Comparison of ENCODE assay signal across 26 cellular contexts in the genomic region with DNA sequence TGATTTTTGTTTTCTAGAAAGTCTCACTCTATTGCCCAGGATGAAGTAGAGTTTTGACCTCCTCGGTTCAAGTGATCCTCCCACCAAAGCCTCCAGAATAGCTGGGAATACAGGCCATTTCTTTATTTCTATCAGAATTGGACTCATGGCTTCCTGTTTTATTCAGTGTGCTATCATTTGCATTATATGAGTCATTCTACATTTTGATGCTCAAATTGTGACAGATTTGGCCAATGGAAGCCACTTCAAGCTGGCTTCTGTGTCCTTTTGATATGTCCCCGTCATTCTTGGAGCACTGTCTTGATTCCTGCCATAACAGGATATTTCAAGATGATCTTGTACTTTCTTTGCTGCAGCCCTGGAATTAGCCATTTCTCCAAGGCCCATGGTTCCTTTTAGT.
"Had no signal": no experiment of that assay in that cellular context is flagged by ENCODE, and none has a peak within 500 bp of the region (broad histone marks: within the 10 kb centered on the region; RNA-seq: fewer than 3 reads in every experiment).

No MANE protein-coding gene starts in this region.

- H3K36me3 ChIP-seq: thoracic aorta had no signal

- H3K27me3 Mint-ChIP-seq: activated naive CD8-positive, alpha-beta T cell treated with anti-CD3 and anti-CD28 coated beads, Interleukin-2, amount 10 ng/mL, durations not matched to agents 7 days and 5 days; brain; effector memory CD8-positive, alpha-beta T cell; progenitor cell of endocrine pancreas; stimulated activated naive CD8-positive, alpha-beta T cell treated with anti-CD3 and anti-CD28 coated beads, Interleukin-15, Interleukin-2, amounts not matched to agents 100 ng/mL and 50 ng/mL, for 24 hours had no signal

- H3K27me3 ChIP-seq: ascending aorta, gastroesophageal sphincter had no signal

- DNase-seq: activated CD4-positive, alpha-beta T cell treated with anti-CD3 and anti-CD28 coated beads for 4 hours; activated CD4-positive, alpha-beta T cell treated with anti-CD3 and anti-CD28 coated beads, Interleukin-2, amount 50 U/mL, for 48 hours; activated CD4-positive, CD25-positive, alpha-beta regulatory T cell; activated CD8-positive, alpha-beta memory T cell treated with anti-CD3 and anti-CD28 coated beads for 24 hours; activated effector memory CD4-positive, alpha-beta T cell treated with Interleukin-2 at 50 U/mL for 16 hours; activated naive CD4-positive, alpha-beta T cell treated with anti-CD3 and anti-CD28 coated beads for 36 hours; activated naive CD8-positive, alpha-beta T cell treated with anti-CD3 and anti-CD28 coated beads, Interleukin-2, amount 10 ng/mL, durations not matched to agents 7 days and 5 days; cortex of kidney; effector memory CD8-positive, alpha-beta T cell; hippocampal formation; kidney; left colon; mammary epithelial cell; stimulated activated CD4-positive, alpha-beta T cell treated with anti-CD3 and anti-CD28 coated beads, Interleukin-12 subunit alpha, Interleukin-12 subunit beta, amount 100 ng/mL, for 4 hours; stimulated activated CD4-positive, alpha-beta T cell treated with anti-CD3 and anti-CD28 coated beads, Interleukin-4, amount 100 ng/mL, for 1 hour; T1000; trophoblast cell had no signal

- H3K9me3 Mint-ChIP-seq: activated naive CD4-positive, alpha-beta T cell treated with anti-CD3 and anti-CD28 coated beads for 36 hours; activated naive CD8-positive, alpha-beta T cell treated with anti-CD3 and anti-CD28 coated beads, Interleukin-2, amount 10 ng/mL, durations not matched to agents 7 days and 5 days; effector memory CD8-positive, alpha-beta T cell; nephron; stimulated activated naive CD8-positive, alpha-beta T cell treated with anti-CD3 and anti-CD28 coated beads, Interleukin-15, Interleukin-2, amounts not matched to agents 100 ng/mL and 50 ng/mL, for 24 hours had no signal

- H3K9me3 ChIP-seq: ascending aorta, gastroesophageal sphincter, thoracic aorta had no signal

- H3K27ac ChIP-seq: ascending aorta, gastroesophageal sphincter, skin epidermis, thoracic aorta had no signal

- H3K4me3 ChIP-seq: ascending aorta, gastroesophageal sphincter, skin epidermis, thoracic aorta had no signal

- H3K27ac Mint-ChIP-seq: activated naive CD4-positive, alpha-beta T cell treated with anti-CD3 and anti-CD28 coated beads for 36 hours; activated naive CD8-positive, alpha-beta T cell treated with anti-CD3 and anti-CD28 coated beads, Interleukin-2, amount 10 ng/mL, durations not matched to agents 7 days and 5 days; effector memory CD8-positive, alpha-beta T cell; nephron; stimulated activated naive CD8-positive, alpha-beta T cell treated with anti-CD3 and anti-CD28 coated beads, Interleukin-15, Interleukin-2, amounts not matched to agents 100 ng/mL and 50 ng/mL, for 24 hours had no signal

- H3K4me3 Mint-ChIP-seq: activated naive CD4-positive, alpha-beta T cell treated with anti-CD3 and anti-CD28 coated beads for 36 hours; activated naive CD8-positive, alpha-beta T cell treated with anti-CD3 and anti-CD28 coated beads, Interleukin-2, amount 10 ng/mL, durations not matched to agents 7 days and 5 days; brain; effector memory CD8-positive, alpha-beta T cell; nephron; stimulated activated naive CD8-positive, alpha-beta T cell treated with anti-CD3 and anti-CD28 coated beads, Interleukin-15, Interleukin-2, amounts not matched to agents 100 ng/mL and 50 ng/mL, for 24 hours had no signal

- ATAC-seq: effector memory CD8-positive, alpha-beta T cell; gastroesophageal sphincter; left colon; sciatic nerve had no signal
